1 cellular context compared by ENCODE assay signal in genomic region chr2:127410871-127411396, GRCh38.
TF ChIP-seq lines count a peak whose summit lies in the region.

No MANE protein-coding gene starts in this region.

TF ChIP-seq in HepG2, 621 proteins besides CTCF, POLR2A, EP300 and RAD21 (continued from another document):
- no peak for TF ChIP-seq IRF1 (CRISPR knock-in tag; IDR thresholded peaks at IDR 0.05; ENCODE audit: low read depth)
- TF ChIP-seq FOSL2 (CRISPR knock-in tag; IDR thresholded peaks at IDR 0.05) = 0 out of 2 replicates have a peak, but pooled peaks have one; percentile 32
- no peak for TF ChIP-seq THAP8 (CRISPR knock-in tag; IDR thresholded peaks at IDR 0.05; ENCODE audit: borderline replicate concordance)
- no peak for TF ChIP-seq PCBP2 (optimal IDR thresholded peaks at IDR 0.05; ENCODE audit: low read depth, low read length, poor library complexity, severe bottlenecking)
- 0 out of 2 replicates have a peak, but pooled peaks have one; percentile 13 for TF ChIP-seq HDAC1 (CRISPR knock-in tag; IDR thresholded peaks at IDR 0.05)
- TF ChIP-seq ZNF850 (CRISPR knock-in tag; conservative IDR thresholded peaks at IDR 0.05) = no peak
- TF ChIP-seq ZNF138 (CRISPR knock-in tag; IDR thresholded peaks at IDR 0.05; ENCODE audit: low read depth) = no peak
- TF ChIP-seq SAP130 (CRISPR knock-in tag; IDR thresholded peaks at IDR 0.05; ENCODE audit: low read depth) = peak; percentile 71
- TF ChIP-seq GFI1 (CRISPR knock-in tag; IDR thresholded peaks at IDR 0.05; ENCODE audit: borderline replicate concordance) = no peak
- TF ChIP-seq KAT8 (CRISPR knock-in tag; IDR thresholded peaks at IDR 0.05) = 0 out of 2 replicates have a peak, but pooled peaks have one; percentile 13
- no peak for TF ChIP-seq IRF2 (CRISPR knock-in tag; IDR thresholded peaks at IDR 0.05)
- TF ChIP-seq CREB1 (IDR thresholded peaks at IDR 0.05) = peak; percentile 72
- no peak; the same call in 1 of the 2 replicates for TF ChIP-seq CREB1 (CRISPR knock-in tag; IDR thresholded peaks at IDR 0.05)
- no peak for TF ChIP-seq MLX (CRISPR knock-in tag; IDR thresholded peaks at IDR 0.05)
- no peak for TF ChIP-seq RNF2 (conservative IDR thresholded peaks at IDR 0.05; ENCODE audit: low read depth)
- TF ChIP-seq KAT7 (CRISPR knock-in tag; IDR thresholded peaks at IDR 0.05; ENCODE audit: borderline replicate concordance) = no peak
- no peak for TF ChIP-seq PBX2 (CRISPR knock-in tag; IDR thresholded peaks at IDR 0.05)
- no peak for TF ChIP-seq CEBPG (CRISPR knock-in tag; IDR thresholded peaks at IDR 0.05)
